ENCODE assay signal across 8 cellular contexts in the genomic region with DNA sequence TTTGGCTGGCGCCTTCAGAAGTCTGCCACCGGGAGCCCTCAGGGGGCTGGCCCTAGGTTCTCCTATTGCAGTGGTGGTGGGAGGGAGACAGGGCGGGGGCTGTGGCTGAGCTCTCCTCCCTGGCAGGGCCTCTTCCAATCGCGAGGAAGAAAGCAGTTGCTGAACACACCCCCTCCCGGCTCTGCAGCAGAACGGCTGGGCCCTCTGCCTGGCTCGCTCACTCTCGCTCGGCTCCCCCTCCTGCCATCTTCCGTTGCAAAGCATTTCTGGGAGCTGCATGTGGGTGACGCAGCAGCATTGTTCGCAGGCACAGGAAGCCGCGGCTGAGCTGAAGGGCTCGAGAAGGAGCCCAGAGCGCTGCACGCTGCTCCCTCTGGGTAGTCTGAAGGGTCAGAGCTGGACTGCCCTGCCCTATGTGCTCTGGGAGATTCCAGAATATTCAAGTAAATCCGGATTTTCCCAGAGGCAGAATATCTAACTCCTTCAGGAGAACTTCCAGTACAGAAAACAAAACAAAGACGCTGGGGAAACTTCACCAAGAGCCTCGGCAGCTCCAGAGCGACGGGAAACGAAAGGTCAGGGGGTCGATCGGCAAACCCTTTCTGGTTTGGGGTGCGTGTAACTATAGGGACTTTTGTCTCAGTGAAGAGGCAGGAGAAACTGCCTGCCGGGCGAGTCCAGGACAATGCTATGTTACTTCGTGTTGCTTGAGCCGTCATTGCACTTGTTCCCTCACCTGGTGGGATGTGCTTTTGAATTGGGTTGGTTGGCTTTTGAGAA. TPM values are rescaled to one million over a fixed set of nuclear protein-coding genes. Genes with fewer than 3 reads are reported as not detected.
DNase-seq lines count a peak whose midpoint lies in the region; ATAC-seq and TF ChIP-seq lines count a peak whose summit lies in the region.

No MANE protein-coding gene starts in this region.

- H3K9me3 Mint-ChIP-seq in T-helper 1 cell treated with Interleukin-12 subunit alpha and Interleukin-12 subunit beta and Interleukin-4 antibody, amounts not matched to agents 30 μg/mL and 1 μg/mL, for 36 hours, result no peaks in the 10 kb centered on the region
- no peaks in the 10 kb centered on the region for H3K9me3 Mint-ChIP-seq in progenitor cell of endocrine pancreas (ENCODE audit: low read depth)

- H3K27me3 ChIP-seq in left ventricle myocardium inferior (ENCODE audit: low read depth), result no peaks in the 10 kb centered on the region

- H3K4me1 Mint-ChIP-seq in T-helper 1 cell treated with Interleukin-12 subunit alpha and Interleukin-12 subunit beta and Interleukin-4 antibody, amounts not matched to agents 30 μg/mL and 1 μg/mL, for 36 hours (ENCODE audit: low read depth), result peaks cover 47% of the 10 kb centered on the region
- peaks cover 36% of the 10 kb centered on the region for H3K4me1 Mint-ChIP-seq in progenitor cell of endocrine pancreas (ENCODE audit: low read depth)

- peak; percentile 96 for TF ChIP-seq POLR2A in GM15510 (IDR thresholded peaks at IDR 0.05; ENCODE audit: borderline replicate concordance, extremely low read depth, insufficient read length)

- DNase-seq in NCI-H1694 (lab: John Stamatoyannopoulos, UW) (peak; percentile 95), amygdala (lab: John Stamatoyannopoulos, UW) (peak in 55 of 56 donors; percentile 37 to 99 (median 96)), left ventricle myocardium inferior (peak; percentile 96), progenitor cell of endocrine pancreas (ENCODE audit: low spot score, unreplicated experiment) (peak; percentile 87), ureter (ENCODE audit: low spot score) (peak; percentile 98)

- H3K4me1 ChIP-seq in left ventricle myocardium inferior, result peaks cover 68% of the 10 kb centered on the region

- TF ChIP-seq CTCF in left ventricle myocardium inferior (IDR thresholded peaks at IDR 0.05; ENCODE audit: borderline replicate concordance) (peak; percentile 35), progenitor cell of endocrine pancreas (IDR thresholded peaks at IDR 0.05; ENCODE audit: unreplicated experiment) (no peak)

- intact Hi-C loops in left ventricle myocardium inferior (cut with micrococcal nuclease), result no loop called here

- H3K36me3 Mint-ChIP-seq in T-helper 1 cell treated with Interleukin-12 subunit alpha and Interleukin-12 subunit beta and Interleukin-4 antibody, amounts not matched to agents 30 μg/mL and 1 μg/mL, for 36 hours (ENCODE audit: low read depth), result peaks cover 40% of the 10 kb centered on the region
- peaks cover 15% of the 10 kb centered on the region for H3K36me3 Mint-ChIP-seq in progenitor cell of endocrine pancreas (ENCODE audit: insufficient read depth)

- peaks cover 23% of the 10 kb centered on the region for H3K36me3 ChIP-seq in left ventricle myocardium inferior

- peak overlapping the region; percentile 96 for H3K27ac ChIP-seq in left ventricle myocardium inferior (replicated peaks)

- peak overlapping the region; percentile 78 for H3K4me3 ChIP-seq in left ventricle myocardium inferior

- ATAC-seq in HG02884 (IDR thresholded peaks at IDR 0.05; ENCODE audit: unreplicated experiment), result peak; percentile 74

- no peaks in the 10 kb centered on the region for H3K27me3 Mint-ChIP-seq in T-helper 1 cell treated with Interleukin-12 subunit alpha and Interleukin-12 subunit beta and Interleukin-4 antibody, amounts not matched to agents 30 μg/mL and 1 μg/mL, for 36 hours (ENCODE audit: low read depth)
- H3K27me3 Mint-ChIP-seq in progenitor cell of endocrine pancreas, result no peaks in the 10 kb centered on the region

- H3K9me3 ChIP-seq in left ventricle myocardium inferior (replicated peaks), result no peaks in the 10 kb centered on the region

- peak overlapping the region; percentile 98 for H3K4me3 Mint-ChIP-seq in T-helper 1 cell treated with Interleukin-12 subunit alpha and Interleukin-12 subunit beta and Interleukin-4 antibody, amounts not matched to agents 30 μg/mL and 1 μg/mL, for 36 hours
- H3K4me3 Mint-ChIP-seq in progenitor cell of endocrine pancreas (ENCODE audit: low read depth), result peak overlapping the region; percentile 99

- H3K27ac Mint-ChIP-seq in T-helper 1 cell treated with Interleukin-12 subunit alpha and Interleukin-12 subunit beta and Interleukin-4 antibody, amounts not matched to agents 30 μg/mL and 1 μg/mL, for 36 hours, result peak overlapping the region; percentile 99
- H3K27ac Mint-ChIP-seq in progenitor cell of endocrine pancreas, result peak overlapping the region; percentile 100

RNA-seq across cellular contexts. Expression of gene GRK2, which starts 26.3 kb away (rescaled TPM):
- total RNA-seq in left ventricle myocardium inferior (53.8 TPM), progenitor cell of endocrine pancreas (52.9 and 53.0 TPM in 2 replicates), ureter (75.9 TPM)

RNA-seq across cellular contexts. Expression of gene ANKRD13D, which starts 49.1 kb away (rescaled TPM):
- total RNA-seq in left ventricle myocardium inferior, result 11.8 TPM
- 74.9 and 76.0 TPM in 2 replicates for total RNA-seq in progenitor cell of endocrine pancreas
- total RNA-seq in ureter, result 110 TPM

Comparison
In these comparisons a context has a peak if more than half of its experiments do, and no peak if none do; other contexts are left out.
1. Peak in every context shown above with its lines: DNase-seq, ATAC-seq, H3K4me3 ChIP-seq and H3K27ac ChIP-seq.